Comparison of ENCODE assay signal across 15 cellular contexts in genomic region chr22:37082251-37082650, GRCh38. TPM values are rescaled to one million over a fixed set of nuclear protein-coding genes. Genes with fewer than 3 reads are reported as not detected.
A peak's percentile ranks its signal among the peaks of the same experiment; 100 is the strongest.
DNase-seq lines count a peak whose midpoint lies in the region; ATAC-seq and TF ChIP-seq lines count a peak whose summit lies in the region.
"Had no signal": no experiment of that assay in that cellular context is flagged by ENCODE, and none has a peak within 500 bp of the region (broad histone marks: within the 10 kb centered on the region; RNA-seq: fewer than 3 reads in every experiment).

No MANE protein-coding gene starts in this region.

- in situ Hi-C loops in GM13976 (cut with MboI; ENCODE audit: low sequenced_read_pairs, unreplicated experiment) = loop anchor here (10.0 kb wide), 1 partner anchor 113 kb away; no protein-coding TSS in a partner anchor

- CTCF ChIA-PET in activated naive CD4-positive, alpha-beta T cell treated with anti-CD3 and anti-CD28 coated beads for 36 hours (lab: Charles Lee) = interaction anchor here (1.0 to 4.7 kb wide), 4 partner anchors 30 to 116 kb away, joined by 3 to 38 read pairs (median 3); no protein-coding TSS in a partner anchor

- no peaks in the 10 kb centered on the region for H3K27me3 Mint-ChIP-seq in activated naive CD4-positive, alpha-beta T cell treated with anti-CD3 and anti-CD28 coated beads for 36 hours (ENCODE audit: low read depth)

- H3K36me3 Mint-ChIP-seq in activated naive CD4-positive, alpha-beta T cell treated with anti-CD3 and anti-CD28 coated beads for 36 hours (ENCODE audit: low read depth) = no peaks in the 10 kb centered on the region
- H3K36me3 Mint-ChIP-seq in stimulated activated effector memory CD8-positive, alpha-beta T cell treated with anti-CD3 and anti-CD28 coated beads, Interleukin-12 subunit alpha, Interleukin-12 subunit beta, amount 100 ng/mL, for 72 hours = peaks cover 91% of the 10 kb centered on the region

- H3K4me3 Mint-ChIP-seq in activated naive CD4-positive, alpha-beta T cell treated with anti-CD3 and anti-CD28 coated beads for 36 hours = no peak overlapping the region
- peak overlapping the region; percentile 78 for H3K4me3 Mint-ChIP-seq in stimulated activated effector memory CD8-positive, alpha-beta T cell treated with anti-CD3 and anti-CD28 coated beads, Interleukin-12 subunit alpha, Interleukin-12 subunit beta, amount 100 ng/mL, for 72 hours

- H3K4me1 Mint-ChIP-seq in activated naive CD4-positive, alpha-beta T cell treated with anti-CD3 and anti-CD28 coated beads for 36 hours (ENCODE audit: low read depth) = peaks cover 51% of the 10 kb centered on the region
- peaks cover 81% of the 10 kb centered on the region for H3K4me1 Mint-ChIP-seq in stimulated activated effector memory CD8-positive, alpha-beta T cell treated with anti-CD3 and anti-CD28 coated beads, Interleukin-12 subunit alpha, Interleukin-12 subunit beta, amount 100 ng/mL, for 72 hours

- no peak for TF ChIP-seq CTCF in GM13976 (IDR thresholded peaks at IDR 0.05; ENCODE audit: borderline replicate concordance, control extremely low read depth, extremely low read depth, insufficient read depth, missing control alignments)

- intact Hi-C loops in activated naive CD4-positive, alpha-beta T cell treated with anti-CD3 and anti-CD28 coated beads for 36 hours (cut with micrococcal nuclease) = no loop called here

- peak; percentile 40 for DNase-seq in activated naive CD4-positive, alpha-beta T cell treated with anti-CD3 and anti-CD28 coated beads for 36 hours
- no peak for DNase-seq in activated naive CD4-positive, alpha-beta T cell (lab: John Stamatoyannopoulos, UW)
- DNase-seq in activated CD4-positive, alpha-beta T cell treated with anti-CD3 and anti-CD28 coated beads, Interleukin-2, amount 50 U/mL, for 48 hours = peak; percentile 52 to 66
- DNase-seq in amniotic epithelial cell (ENCODE audit: low read depth) = peak; percentile 72
- no peak for DNase-seq in stimulated activated effector memory CD8-positive, alpha-beta T cell treated with anti-CD3 and anti-CD28 coated beads, Interleukin-12 subunit alpha, Interleukin-12 subunit beta, amount 100 ng/mL, for 72 hours (ENCODE audit: low spot score in 2 of 2)
- DNase-seq in NCI-H2227 (lab: John Stamatoyannopoulos, UW; ENCODE audit: unreplicated experiment) = no peak
- DNase-seq in GM13976 (ENCODE audit: low spot score) = no peak
- DNase-seq: Caco-2, colonic mucosa, gastrocnemius medialis, NCI-H2029 treated with DMSO at 0.1 percent for 48 hours, NCI-H510A treated with DMSO at 0.1 percent for 48 hours, SIG-M5 had no signal

- no peaks in the 10 kb centered on the region for H3K9me3 Mint-ChIP-seq in activated naive CD4-positive, alpha-beta T cell treated with anti-CD3 and anti-CD28 coated beads for 36 hours
- no peaks in the 10 kb centered on the region for H3K9me3 Mint-ChIP-seq in stimulated activated effector memory CD8-positive, alpha-beta T cell treated with anti-CD3 and anti-CD28 coated beads, Interleukin-12 subunit alpha, Interleukin-12 subunit beta, amount 100 ng/mL, for 72 hours

- peak; percentile 64 for ATAC-seq in stimulated activated effector memory CD8-positive, alpha-beta T cell treated with anti-CD3 and anti-CD28 coated beads, Interleukin-12 subunit alpha, Interleukin-12 subunit beta, amount 100 ng/mL, for 72 hours
- no peak for ATAC-seq in HG02610 (IDR thresholded peaks at IDR 0.05; ENCODE audit: unreplicated experiment)
- ATAC-seq: gastrocnemius medialis had no signal

- peak overlapping the region; percentile 20 for H3K27ac Mint-ChIP-seq in activated naive CD4-positive, alpha-beta T cell treated with anti-CD3 and anti-CD28 coated beads for 36 hours
- H3K27ac Mint-ChIP-seq in stimulated activated effector memory CD8-positive, alpha-beta T cell treated with anti-CD3 and anti-CD28 coated beads, Interleukin-12 subunit alpha, Interleukin-12 subunit beta, amount 100 ng/mL, for 72 hours = peak overlapping the region; percentile 99

RNA-seq across cellular contexts. Expression of gene TMPRSS6, which starts 27.3 kb away (rescaled TPM):
- total RNA-seq in activated naive CD4-positive, alpha-beta T cell treated with anti-CD3 and anti-CD28 coated beads for 36 hours = 10 to 100 TPM; 10.7 to 10.9 TPM
- total RNA-seq: ascending aorta had no signal

RNA-seq across cellular contexts. Expression of gene KCTD17, which starts 30.7 kb away (rescaled TPM):
- total RNA-seq in activated naive CD4-positive, alpha-beta T cell treated with anti-CD3 and anti-CD28 coated beads for 36 hours = 10 to 100 TPM; 22.6 to 23.1 TPM

Comparison
In these comparisons a context has a peak if more than half of its experiments do, and no peak if none do; other contexts are left out.
1. DNase-seq: peak in activated naive CD4-positive, alpha-beta T cell treated with anti-CD3 and anti-CD28 coated beads for 36 hours (single experiment), activated CD4-positive, alpha-beta T cell treated with anti-CD3 and anti-CD28 coated beads, Interleukin-2, amount 50 U/mL, for 48 hours (2 of 2) and amniotic epithelial cell (single experiment); none in activated naive CD4-positive, alpha-beta T cell (0 of 4), stimulated activated effector memory CD8-positive, alpha-beta T cell treated with anti-CD3 and anti-CD28 coated beads, Interleukin-12 subunit alpha, Interleukin-12 subunit beta, amount 100 ng/mL, for 72 hours (0 of 2), NCI-H2227 (single experiment) and GM13976 (single experiment).